1 cellular context compared by ENCODE assay signal in the genomic region with DNA sequence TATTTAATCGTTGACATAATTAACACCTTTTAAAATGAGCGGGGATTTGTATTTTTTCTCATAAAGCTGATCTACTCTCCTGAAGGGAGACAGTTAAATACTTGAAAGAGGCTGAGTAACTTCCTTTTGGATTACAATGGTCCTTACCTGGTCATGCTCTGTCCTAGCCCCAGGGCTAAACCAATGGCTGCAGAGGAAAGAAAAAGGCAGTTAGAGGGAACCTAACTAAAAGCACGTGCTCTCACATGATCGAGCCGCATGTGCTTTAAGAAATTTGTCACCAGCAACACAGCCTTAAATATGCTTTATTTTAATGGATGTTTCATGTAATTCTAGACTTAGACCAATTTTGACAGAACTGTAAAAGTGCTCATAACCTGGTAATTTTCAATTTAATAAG.
TF ChIP-seq lines count a peak whose summit lies in the region.

No MANE protein-coding gene starts in this region.

TF ChIP-seq in GM23338, 12 proteins besides CTCF, POLR2A, EP300 and RAD21 (continued from another document):
- TF ChIP-seq, protein P1, sequence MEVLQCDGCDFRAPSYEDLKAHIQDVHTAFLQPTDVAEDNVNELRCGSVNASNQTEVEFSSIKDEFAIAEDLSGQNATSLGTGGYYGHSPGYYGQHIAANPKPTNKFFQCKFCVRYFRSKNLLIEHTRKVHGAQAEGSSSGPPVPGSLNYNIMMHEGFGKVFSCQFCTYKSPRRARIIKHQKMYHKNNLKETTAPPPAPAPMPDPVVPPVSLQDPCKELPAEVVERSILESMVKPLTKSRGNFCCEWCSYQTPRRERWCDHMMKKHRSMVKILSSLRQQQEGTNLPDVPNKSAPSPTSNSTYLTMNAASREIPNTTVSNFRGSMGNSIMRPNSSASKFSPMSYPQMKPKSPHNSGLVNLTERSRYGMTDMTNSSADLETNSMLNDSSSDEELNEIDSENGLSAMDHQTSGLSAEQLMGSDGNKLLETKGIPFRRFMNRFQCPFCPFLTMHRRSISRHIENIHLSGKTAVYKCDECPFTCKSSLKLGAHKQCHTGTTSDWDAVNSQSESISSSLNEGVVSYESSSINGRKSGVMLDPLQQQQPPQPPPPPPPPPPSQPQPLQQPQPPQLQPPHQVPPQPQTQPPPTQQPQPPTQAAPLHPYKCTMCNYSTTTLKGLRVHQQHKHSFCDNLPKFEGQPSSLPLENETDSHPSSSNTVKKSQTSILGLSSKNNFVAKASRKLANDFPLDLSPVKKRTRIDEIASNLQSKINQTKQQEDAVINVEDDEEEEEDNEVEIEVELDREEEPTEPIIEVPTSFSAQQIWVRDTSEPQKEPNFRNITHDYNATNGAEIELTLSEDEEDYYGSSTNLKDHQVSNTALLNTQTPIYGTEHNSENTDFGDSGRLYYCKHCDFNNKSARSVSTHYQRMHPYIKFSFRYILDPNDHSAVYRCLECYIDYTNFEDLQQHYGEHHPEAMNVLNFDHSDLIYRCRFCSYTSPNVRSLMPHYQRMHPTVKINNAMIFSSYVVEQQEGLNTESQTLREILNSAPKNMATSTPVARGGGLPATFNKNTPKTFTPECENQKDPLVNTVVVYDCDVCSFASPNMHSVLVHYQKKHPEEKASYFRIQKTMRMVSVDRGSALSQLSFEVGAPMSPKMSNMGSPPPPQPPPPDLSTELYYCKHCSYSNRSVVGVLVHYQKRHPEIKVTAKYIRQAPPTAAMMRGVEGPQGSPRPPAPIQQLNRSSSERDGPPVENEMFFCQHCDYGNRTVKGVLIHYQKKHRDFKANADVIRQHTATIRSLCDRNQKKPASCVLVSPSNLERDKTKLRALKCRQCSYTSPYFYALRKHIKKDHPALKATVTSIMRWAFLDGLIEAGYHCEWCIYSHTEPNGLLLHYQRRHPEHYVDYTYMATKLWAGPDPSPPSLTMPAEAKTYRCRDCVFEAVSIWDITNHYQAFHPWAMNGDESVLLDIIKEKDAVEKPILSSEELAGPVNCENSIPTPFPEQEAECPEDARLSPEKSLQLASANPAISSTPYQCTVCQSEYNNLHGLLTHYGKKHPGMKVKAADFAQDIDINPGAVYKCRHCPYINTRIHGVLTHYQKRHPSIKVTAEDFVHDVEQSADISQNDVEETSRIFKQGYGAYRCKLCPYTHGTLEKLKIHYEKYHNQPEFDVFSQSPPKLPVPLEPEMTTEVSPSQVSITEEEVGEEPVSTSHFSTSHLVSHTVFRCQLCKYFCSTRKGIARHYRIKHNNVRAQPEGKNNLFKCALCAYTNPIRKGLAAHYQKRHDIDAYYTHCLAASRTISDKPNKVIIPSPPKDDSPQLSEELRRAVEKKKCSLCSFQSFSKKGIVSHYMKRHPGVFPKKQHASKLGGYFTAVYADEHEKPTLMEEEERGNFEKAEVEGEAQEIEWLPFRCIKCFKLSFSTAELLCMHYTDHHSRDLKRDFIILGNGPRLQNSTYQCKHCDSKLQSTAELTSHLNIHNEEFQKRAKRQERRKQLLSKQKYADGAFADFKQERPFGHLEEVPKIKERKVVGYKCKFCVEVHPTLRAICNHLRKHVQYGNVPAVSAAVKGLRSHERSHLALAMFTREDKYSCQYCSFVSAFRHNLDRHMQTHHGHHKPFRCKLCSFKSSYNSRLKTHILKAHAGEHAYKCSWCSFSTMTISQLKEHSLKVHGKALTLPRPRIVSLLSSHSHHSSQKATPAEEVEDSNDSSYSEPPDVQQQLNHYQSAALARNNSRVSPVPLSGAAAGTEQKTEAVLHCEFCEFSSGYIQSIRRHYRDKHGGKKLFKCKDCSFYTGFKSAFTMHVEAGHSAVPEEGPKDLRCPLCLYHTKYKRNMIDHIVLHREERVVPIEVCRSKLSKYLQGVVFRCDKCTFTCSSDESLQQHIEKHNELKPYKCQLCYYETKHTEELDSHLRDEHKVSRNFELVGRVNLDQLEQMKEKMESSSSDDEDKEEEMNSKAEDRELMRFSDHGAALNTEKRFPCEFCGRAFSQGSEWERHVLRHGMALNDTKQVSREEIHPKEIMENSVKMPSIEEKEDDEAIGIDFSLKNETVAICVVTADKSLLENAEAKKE (CRISPR knock-in tag; IDR thresholded peaks at IDR 0.05): no peak
- TF ChIP-seq, protein P2, sequence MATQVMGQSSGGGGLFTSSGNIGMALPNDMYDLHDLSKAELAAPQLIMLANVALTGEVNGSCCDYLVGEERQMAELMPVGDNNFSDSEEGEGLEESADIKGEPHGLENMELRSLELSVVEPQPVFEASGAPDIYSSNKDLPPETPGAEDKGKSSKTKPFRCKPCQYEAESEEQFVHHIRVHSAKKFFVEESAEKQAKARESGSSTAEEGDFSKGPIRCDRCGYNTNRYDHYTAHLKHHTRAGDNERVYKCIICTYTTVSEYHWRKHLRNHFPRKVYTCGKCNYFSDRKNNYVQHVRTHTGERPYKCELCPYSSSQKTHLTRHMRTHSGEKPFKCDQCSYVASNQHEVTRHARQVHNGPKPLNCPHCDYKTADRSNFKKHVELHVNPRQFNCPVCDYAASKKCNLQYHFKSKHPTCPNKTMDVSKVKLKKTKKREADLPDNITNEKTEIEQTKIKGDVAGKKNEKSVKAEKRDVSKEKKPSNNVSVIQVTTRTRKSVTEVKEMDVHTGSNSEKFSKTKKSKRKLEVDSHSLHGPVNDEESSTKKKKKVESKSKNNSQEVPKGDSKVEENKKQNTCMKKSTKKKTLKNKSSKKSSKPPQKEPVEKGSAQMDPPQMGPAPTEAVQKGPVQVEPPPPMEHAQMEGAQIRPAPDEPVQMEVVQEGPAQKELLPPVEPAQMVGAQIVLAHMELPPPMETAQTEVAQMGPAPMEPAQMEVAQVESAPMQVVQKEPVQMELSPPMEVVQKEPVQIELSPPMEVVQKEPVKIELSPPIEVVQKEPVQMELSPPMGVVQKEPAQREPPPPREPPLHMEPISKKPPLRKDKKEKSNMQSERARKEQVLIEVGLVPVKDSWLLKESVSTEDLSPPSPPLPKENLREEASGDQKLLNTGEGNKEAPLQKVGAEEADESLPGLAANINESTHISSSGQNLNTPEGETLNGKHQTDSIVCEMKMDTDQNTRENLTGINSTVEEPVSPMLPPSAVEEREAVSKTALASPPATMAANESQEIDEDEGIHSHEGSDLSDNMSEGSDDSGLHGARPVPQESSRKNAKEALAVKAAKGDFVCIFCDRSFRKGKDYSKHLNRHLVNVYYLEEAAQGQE (IDR thresholded peaks at IDR 0.05; ENCODE audit: unreplicated experiment): no peak
- TF ChIP-seq STAT1 (IDR thresholded peaks at IDR 0.05; ENCODE audit: unreplicated experiment) (no peak), JUNB (IDR thresholded peaks at IDR 0.05; ENCODE audit: unreplicated experiment) (no peak), NANOG (IDR thresholded peaks at IDR 0.05; ENCODE audit: borderline replicate concordance) (no peak), POLR2AphosphoS5 (IDR thresholded peaks at IDR 0.05; ENCODE audit: low read depth) (no peak)
- TF ChIP-seq, protein P3, sequence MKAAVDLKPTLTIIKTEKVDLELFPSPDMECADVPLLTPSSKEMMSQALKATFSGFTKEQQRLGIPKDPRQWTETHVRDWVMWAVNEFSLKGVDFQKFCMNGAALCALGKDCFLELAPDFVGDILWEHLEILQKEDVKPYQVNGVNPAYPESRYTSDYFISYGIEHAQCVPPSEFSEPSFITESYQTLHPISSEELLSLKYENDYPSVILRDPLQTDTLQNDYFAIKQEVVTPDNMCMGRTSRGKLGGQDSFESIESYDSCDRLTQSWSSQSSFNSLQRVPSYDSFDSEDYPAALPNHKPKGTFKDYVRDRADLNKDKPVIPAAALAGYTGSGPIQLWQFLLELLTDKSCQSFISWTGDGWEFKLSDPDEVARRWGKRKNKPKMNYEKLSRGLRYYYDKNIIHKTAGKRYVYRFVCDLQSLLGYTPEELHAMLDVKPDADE (IDR thresholded peaks at IDR 0.05): no peak
